8 cellular contexts compared by ENCODE assay signal in genomic region chr6:73694711-73695411, GRCh38. TPM values are rescaled to one million over a fixed set of nuclear protein-coding genes. Genes with fewer than 3 reads are reported as not detected.
A peak's percentile ranks its signal among the peaks of the same experiment; 100 is the strongest.
DNase-seq lines count a peak whose midpoint lies in the region; TF ChIP-seq lines count a peak whose summit lies in the region.

No MANE protein-coding gene starts in this region.

- TF ChIP-seq CTCF in AG04449 (IDR thresholded peaks at IDR 0.05; ENCODE audit: insufficient read depth, low read length, missing control alignments) (no peak), KMS-11 (conservative IDR thresholded peaks at IDR 0.05; ENCODE audit: low read depth, low read length) (no peak), cardiac fibroblast (IDR thresholded peaks at IDR 0.05; ENCODE audit: low read depth, low read length) (no peak), testis (IDR thresholded peaks at IDR 0.05) (no peak), Peyer's patch (IDR thresholded peaks at IDR 0.05) (no peak)

- POLR2A ChIA-PET in AG04449 (lab: Yijun Ruan, JAX): interaction anchor here (1.2 kb wide), 1 partner anchor 40 kb away, joined by 3 read pairs; no protein-coding TSS in a partner anchor

- H3K27ac ChIP-seq in KMS-11 (no peak overlapping the region), mesodermal cell (ENCODE audit: low read depth, low read length, severe bottlenecking) (peak overlapping the region; percentile 82), testis (no peak overlapping the region), Peyer's patch (peak overlapping the region in 1 of 4 donors; percentile 76)

- H3K9ac ChIP-seq in KMS-11: no peak overlapping the region

- H3K9me3 ChIP-seq in mesodermal cell (ENCODE audit: control insufficient read depth, low read length) (peaks cover 4% of the 10 kb centered on the region), testis (no peaks in the 10 kb centered on the region), Peyer's patch (no peaks in the 10 kb centered on the region)

- TF ChIP-seq POLR2A in testis (IDR thresholded peaks at IDR 0.05) (no peak), Peyer's patch (IDR thresholded peaks at IDR 0.05) (no peak)

- H3K4me3 ChIP-seq in AG04449 (ENCODE audit: low read depth, low read length) (peak overlapping the region; percentile 69), KMS-11 (IDR thresholded peaks at IDR 0.05; ENCODE audit: insufficient read depth, low read depth, low read length) (no peak overlapping the region), cardiac fibroblast (replicated peaks in 1 of 2; ENCODE audit: low read depth in 2 of 2, low read length in 2 of 2) (no peak overlapping the region), mesodermal cell (ENCODE audit: extremely low read depth, insufficient read depth, low read length, poor library complexity, severe bottlenecking) (no peak overlapping the region), testis (no peak overlapping the region), Peyer's patch (no peak overlapping the region)

- no peaks in the 10 kb centered on the region for H4K20me1 ChIP-seq in KMS-11 (ENCODE audit: insufficient read depth)

- no peaks in the 10 kb centered on the region for H3K27me3 ChIP-seq in KMS-11 (ENCODE audit: insufficient read depth, low read depth)
- no peaks in the 10 kb centered on the region for H3K27me3 ChIP-seq in testis
- H3K27me3 ChIP-seq in Peyer's patch: peaks cover 0 to 4% of the 10 kb centered on the region in 2 donors

- 79 to 90% methylated on average over 3 of the region's 5 CpGs for WGBS in mesodermal cell (ENCODE audit: insufficient coverage in 2 of 2), 2 experiments
- WGBS in testis, 2 donors: 58 to 64% methylated on average over 5 of the region's 5 CpGs

- H3K4me1 ChIP-seq in KMS-11 (ENCODE audit: low read depth, poor library complexity, severe bottlenecking) (peaks cover 6% of the 10 kb centered on the region), mesodermal cell (ENCODE audit: control insufficient read depth, insufficient read depth, low read length, poor library complexity, severe bottlenecking) (peaks cover 19% of the 10 kb centered on the region), testis (no peaks in the 10 kb centered on the region), Peyer's patch (peaks cover 0 to 5% (median 0%) of the 10 kb centered on the region in 4 donors)

- H3K4me2 ChIP-seq in KMS-11: peak overlapping the region; percentile 15; the same call in 1 of the 2 replicates

- no peaks in the 10 kb centered on the region for H3K79me2 ChIP-seq in KMS-11 (ENCODE audit: insufficient read depth, low read depth)

- intact Hi-C loops in testis (cut with DNase I; ENCODE audit: low total_unique reads): no loop called here

- DNase-seq in AG04449 (ENCODE audit: low read depth, low spot score) (no peak), cardiac fibroblast (ENCODE audit: low read depth in 2 of 2) (peak; percentile 54 to 63), testis (no peak), NCI-H2029 treated with DMSO at 0.1 percent for 48 hours (lab: John Stamatoyannopoulos, UW) (no peak), NCI-H524 treated with DMSO at 0.1 percent for 48 hours (lab: John Stamatoyannopoulos, UW) (no peak), Peyer's patch (no peak)

- CTCF ChIA-PET in AG04449 (lab: Yijun Ruan, JAX): interaction anchor here (1.1 to 3.9 kb wide), 3 partner anchors 10 to 38 kb away, joined by 3 to 15 read pairs (median 3); no protein-coding TSS in a partner anchor

- H3K36me3 ChIP-seq in KMS-11 (ENCODE audit: insufficient read depth) (no peaks in the 10 kb centered on the region), mesodermal cell (ENCODE audit: control insufficient read depth, insufficient read depth, low read length) (no peaks in the 10 kb centered on the region), testis (ENCODE audit: low read depth, missing control alignments) (no peaks in the 10 kb centered on the region), Peyer's patch (no peaks in the 10 kb centered on the region)

- H2AFZ ChIP-seq in KMS-11 (ENCODE audit: low read depth): peak overlapping the region; percentile 95; the same call in 1 of the 2 replicates

RNA-seq across cellular contexts. Expression of gene CD109, which starts 1.1 kb away (rescaled TPM):
- polyA plus RNA-seq in mesodermal cell (2013, experiment 1 of 2): 10.9 TPM
- polyA plus RNA-seq in mesodermal cell (2013, experiment 2 of 2): 10.1 TPM
- total RNA-seq in testis (1 to 10 TPM; 4.0 to 5.4 TPM), Peyer's patch (1 to 10 TPM; 1.4 to 3.2 (median 2.2) TPM)
- polyA plus RNA-seq in testis (ENCODE audit: insufficient read depth, low read depth, low replicate concordance): 7.0 TPM

RNA-seq across cellular contexts. Expression of gene SLC17A5, which starts 41.1 kb away (rescaled TPM):
- polyA plus RNA-seq in mesodermal cell (2013, experiment 1 of 2): 14.6 TPM
- 15.0 TPM for polyA plus RNA-seq in mesodermal cell (2013, experiment 2 of 2)
- 10 to 100 TPM in 1 of 2 donors, 1 to 10 TPM in 1; 8.7 to 16.1 TPM for total RNA-seq in testis
- polyA plus RNA-seq in testis (ENCODE audit: insufficient read depth, low read depth, low replicate concordance): 12.5 TPM
- 10 to 100 TPM in 3 of 4 donors, 1 to 10 TPM in 1; 6.6 to 49.7 (median 26.3) TPM for total RNA-seq in Peyer's patch

Comparison
In these comparisons a context has a peak if more than half of its experiments do, and no peak if none do; other contexts are left out.
1. DNase-seq: peak in cardiac fibroblast (2 of 2); none in AG04449 (single experiment), testis (single experiment), NCI-H2029 treated with DMSO at 0.1 percent for 48 hours (single experiment), NCI-H524 treated with DMSO at 0.1 percent for 48 hours (single experiment) and Peyer's patch (0 of 3).